In the genomic region with DNA sequence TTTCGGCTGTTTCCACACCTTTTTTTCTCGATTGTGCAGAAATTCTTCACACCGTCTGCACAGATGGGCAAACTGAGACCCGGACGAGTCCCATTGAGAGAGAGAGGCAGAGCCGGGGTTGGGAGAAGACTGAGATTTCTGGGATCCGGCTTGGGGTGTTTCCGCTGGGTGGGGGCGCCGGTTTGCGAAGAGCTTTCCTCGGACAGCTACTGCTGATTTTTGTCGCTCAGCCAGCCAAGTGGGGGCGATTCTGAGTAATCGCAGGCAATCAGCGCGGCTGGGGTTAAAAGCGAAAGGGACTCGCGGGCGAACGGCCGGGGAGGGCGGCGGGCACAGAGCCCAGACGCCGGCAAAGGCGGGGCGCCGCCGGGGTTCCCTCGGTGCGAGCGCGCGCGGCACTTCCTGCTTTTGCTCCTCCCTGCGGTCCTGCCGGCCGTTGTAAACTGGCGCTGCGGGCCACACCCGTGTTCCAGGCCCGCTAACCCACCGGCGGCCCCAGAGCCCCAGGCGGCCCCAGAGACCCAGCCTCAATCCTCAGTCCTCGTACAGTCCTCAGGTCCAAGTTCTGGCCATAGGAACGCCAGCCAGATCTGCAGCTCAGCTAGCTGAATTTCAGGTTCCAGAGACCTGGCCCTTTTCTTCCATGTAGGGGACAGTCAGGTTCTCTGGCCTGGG, we compare ENCODE assay signal across 8 cellular contexts. TPM values are rescaled to one million over a fixed set of nuclear protein-coding genes. Genes with fewer than 3 reads are reported as not detected.
DNase-seq lines count a peak whose midpoint lies in the region; ATAC-seq and TF ChIP-seq lines count a peak whose summit lies in the region.

No MANE protein-coding gene starts in this region.

- DNase-seq in GM19240 (ENCODE audit: insufficient read length, low spot score) (peak; percentile 75), NCI-H526 treated with DMSO at 0.1 percent for 48 hours (lab: John Stamatoyannopoulos, UW) (peak; percentile 49), dermis microvascular lymphatic vessel endothelial cell (ENCODE audit: low read depth in 2 of 2) (peak; percentile 65 to 90), lower leg skin (ENCODE audit: low spot score in 2 of 2) (peak; percentile 85 to 97)
- peak; percentile 85 to 88 for DNase-seq in activated CD4-positive, alpha-beta T cell treated with anti-CD3 and anti-CD28 coated beads, Interleukin-2, amount 50 U/mL, for 48 hours
- DNase-seq in stimulated activated CD4-positive, alpha-beta T cell treated with anti-CD3 and anti-CD28 coated beads, Interleukin-4, amount 100 ng/mL, for 24 hours = peak; percentile 80

- TF ChIP-seq POLR2A in lower leg skin (IDR thresholded peaks at IDR 0.05) = no peak

- TF ChIP-seq CTCF in C4-2B (conservative IDR thresholded peaks at IDR 0.05) (no peak), lower leg skin (IDR thresholded peaks at IDR 0.05) (no peak)

- intact Hi-C loops in lower leg skin (cut with DNase I; ENCODE audit: low total_unique reads) = no loop called here

- peak overlapping the region; percentile 57 for H3K4me3 ChIP-seq in lower leg skin (ENCODE audit: low read depth, poor library complexity, severe bottlenecking)

- 0 to 1% methylated on average over 37 to 47 of the region's 49 CpGs for WGBS in lower leg skin, 2 donors

- peak overlapping the region; percentile 78 for H3K27ac ChIP-seq in C4-2B

- peak; percentile 83 for ATAC-seq in HG03439 (IDR thresholded peaks at IDR 0.05; ENCODE audit: unreplicated experiment)

RNA-seq across cellular contexts. Expression of gene JUN, which starts 32.4 kb away (rescaled TPM):
- 43.4 and 72.7 TPM in 2 replicates for total RNA-seq in dermis microvascular lymphatic vessel endothelial cell
- 100 to 1,000 TPM in 3 of 4 donors, 10 to 100 TPM in 1; 93.8 to 589 (median 205) TPM for total RNA-seq in lower leg skin

Comparison
In these comparisons a context has a peak if more than half of its experiments do, and no peak if none do; other contexts are left out.
1. Peak in every context shown above with its lines: DNase-seq, ATAC-seq, H3K4me3 ChIP-seq and H3K27ac ChIP-seq.